ENCODE assay signal across 29 cellular contexts in the genomic region with DNA sequence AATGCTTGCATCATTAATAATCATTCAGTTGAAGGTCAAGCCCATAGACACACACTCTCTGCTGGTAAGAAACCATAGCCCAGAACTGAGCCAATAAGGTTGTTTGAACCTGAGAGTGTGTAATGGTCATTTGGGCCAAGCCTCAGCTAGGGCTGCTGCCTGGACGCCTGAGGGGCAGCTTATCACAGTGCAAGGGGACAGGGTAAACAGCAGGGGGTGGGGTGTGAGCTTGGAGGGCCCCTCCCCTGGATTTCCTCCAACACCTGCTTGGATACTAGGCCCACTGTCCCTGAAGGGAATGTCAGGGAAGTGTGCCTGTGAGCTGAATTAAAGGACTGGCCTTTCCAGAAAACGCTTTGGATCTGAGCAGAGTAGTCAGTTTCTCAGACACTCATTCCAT. TPM values are rescaled to one million over a fixed set of nuclear protein-coding genes. Genes with fewer than 3 reads are reported as not detected.
"Had no signal": no experiment of that assay in that cellular context is flagged by ENCODE, and none has a peak within 500 bp of the region (broad histone marks: within the 10 kb centered on the region; RNA-seq: fewer than 3 reads in every experiment).

No MANE protein-coding gene starts in this region.

- DNase-seq: activated CD4-positive, alpha-beta memory T cell treated with anti-CD3 and anti-CD28 coated beads for 36 hours; activated CD4-positive, alpha-beta T cell treated with anti-CD3 and anti-CD28 coated beads for 4 hours; activated CD4-positive, alpha-beta T cell treated with anti-CD3 and anti-CD28 coated beads, Interleukin-2, amount 10 ng/mL, durations not matched to agents 24 days and 14 days; activated CD4-positive, alpha-beta T cell treated with anti-CD3 and anti-CD28 coated beads, Interleukin-2, amount 50 U/mL, for 1 hour; activated CD4-positive, alpha-beta T cell treated with anti-CD3 and anti-CD28 coated beads, Interleukin-2, amount 50 U/mL, for 4 hours; activated CD4-positive, CD25-positive, alpha-beta regulatory T cell; activated CD8-positive, alpha-beta memory T cell treated with anti-CD3 and anti-CD28 coated beads, Interleukin-2, amount 50 U/mL, for 4 hours; activated CD8-positive, alpha-beta T cell treated with anti-CD3 and anti-CD28 coated beads for 36 hours; activated effector memory CD4-positive, alpha-beta T cell treated with Interleukin-2 at 50 U/mL for 16 hours; activated gamma-delta T cell; activated naive CD4-positive, alpha-beta T cell treated with anti-CD3 and anti-CD28 coated beads, Interleukin-2, amount 10 ng/mL, durations not matched to agents 7 days and 5 days; activated naive CD4-positive, alpha-beta T cell treated with Interleukin-2 at 50 U/mL for 16 hours; activated naive CD8-positive, alpha-beta T cell treated with anti-CD3 and anti-CD28 coated beads, Interleukin-2, amount 10 ng/mL, durations not matched to agents 7 days and 5 days; activated naive CD8-positive, alpha-beta T cell treated with anti-CD3 and anti-CD28 coated beads, Interleukin-2, amount 50 U/mL, for 24 hours; activated T-cell treated with anti-CD3 and anti-CD28 coated beads for 4 hours; activated T-cell treated with anti-CD3 and anti-CD28 coated beads, Interleukin-2, amount 50 U/mL, for 24 hours; activated T-cell treated with anti-CD3 and anti-CD28 coated beads, Interleukin-2, amount 50 U/mL, for 48 hours; amygdala; anterior cingulate cortex; caudate nucleus; cerebellar nuclear complex; T-helper 1 cell; T-helper 2 cell; T-helper 9 cell had no signal

- H3K4me1 ChIP-seq: ascending aorta had no signal

- H3K9me3 ChIP-seq: ascending aorta had no signal

- H3K27ac ChIP-seq: ascending aorta, cardiac muscle cell, VCaP had no signal

- H3K27me3 ChIP-seq: ascending aorta had no signal

- ATAC-seq: activated CD4-positive, CD25-positive, alpha-beta regulatory T cell treated with anti-CD3 and anti-CD28 coated beads, Interleukin-2, amount 50 U/mL, for 24 hours; activated CD8-positive, alpha-beta T cell treated with anti-CD3 and anti-CD28 coated beads for 36 hours; activated naive CD8-positive, alpha-beta T cell treated with anti-CD3 and anti-CD28 coated beads, Interleukin-2, amount 50 U/mL, for 24 hours; WTC11 had no signal

- H3K4me3 ChIP-seq: ascending aorta, cardiac muscle cell had no signal

- H3K36me3 ChIP-seq: ascending aorta, cardiac muscle cell had no signal

RNA-seq across cellular contexts. Expression of gene CNTN2, which starts 24.6 kb away (rescaled TPM):
- polyA plus RNA-seq: cardiac muscle cell had no signal
